ENCODE assay signal across 1 cellular context in the genomic region with DNA sequence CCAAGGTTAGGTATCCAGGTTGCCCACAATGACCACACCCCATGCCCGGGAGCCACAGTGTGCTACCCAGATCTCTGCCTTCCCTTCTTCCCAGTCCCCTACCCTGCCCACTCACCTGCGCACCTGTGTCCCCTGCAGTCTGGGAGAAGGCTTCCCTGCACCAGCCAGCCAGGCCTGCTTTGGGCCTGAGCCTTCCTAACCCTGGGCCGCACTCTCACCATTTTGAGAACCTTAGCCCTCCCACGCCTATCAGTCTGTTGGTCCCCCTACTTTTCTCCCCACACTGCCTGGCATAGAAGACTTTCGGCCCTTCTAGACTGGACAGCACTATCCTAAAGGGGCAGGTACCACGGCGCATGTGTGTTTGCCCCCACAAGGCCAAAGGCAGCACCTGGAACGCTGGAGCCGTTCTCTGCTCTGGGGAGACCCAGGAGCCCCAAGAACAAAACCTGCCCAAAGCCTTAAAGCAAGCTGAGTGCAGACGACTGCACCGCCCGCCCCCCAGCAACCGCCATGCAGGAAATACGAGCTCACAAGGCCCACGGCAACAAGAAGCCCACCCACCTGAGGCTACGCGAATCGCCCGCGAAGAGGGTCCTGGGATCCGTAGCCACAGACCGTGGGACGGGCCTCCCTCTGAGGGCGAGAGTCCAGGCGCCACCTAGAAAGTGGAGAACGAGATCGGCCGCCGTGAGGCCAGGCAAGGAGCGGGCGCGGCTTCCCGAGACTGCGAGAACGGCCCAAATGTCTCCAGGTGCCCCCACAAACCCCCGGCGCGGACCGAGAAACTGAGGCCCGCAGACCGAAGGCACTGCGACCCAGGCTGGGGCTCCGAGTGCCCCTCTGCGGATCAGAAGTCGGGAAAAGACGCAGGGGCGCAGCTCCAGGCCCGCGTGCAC.
TF ChIP-seq lines count a peak whose summit lies in the region.

No MANE protein-coding gene starts in this region.

TF ChIP-seq in K562, 482 proteins besides CTCF, POLR2A, EP300 and RAD21 (continued from another document and continues in another):
- TF ChIP-seq TRIM25 (IDR thresholded peaks at IDR 0.05; ENCODE audit: borderline replicate concordance) (no peak), SLC30A9 (CRISPR knock-in tag; IDR thresholded peaks at IDR 0.05) (no peak), ERF (CRISPR knock-in tag; IDR thresholded peaks at IDR 0.05) (peak; percentile 94), BRD9 (IDR thresholded peaks at IDR 0.05; ENCODE audit: low read depth, partially characterized antibody) (no peak), ADNP (tag; IDR thresholded peaks at IDR 0.05) (no peak), ZNF740 (CRISPR knock-in tag; IDR thresholded peaks at IDR 0.05) (no peak), ZNF740 (tag; IDR thresholded peaks at IDR 0.05) (0 out of 4 replicates have a peak, but pooled peaks of 1 of the 2 experiments have one; percentile 36), POLR2B (IDR thresholded peaks at IDR 0.05; ENCODE audit: low read depth, partially characterized antibody) (no peak), ZNF41 (CRISPR knock-in tag; conservative IDR thresholded peaks at IDR 0.05) (no peak), FIP1L1 (IDR thresholded peaks at IDR 0.05; ENCODE audit: low read depth, low read length, poor library complexity, severe bottlenecking) (no peak), RBBP5 (IDR thresholded peaks at IDR 0.05; ENCODE audit: borderline replicate concordance, insufficient read depth, low read length, poor library complexity, severe bottlenecking) (no peak), DDX20 (tag; IDR thresholded peaks at IDR 0.05; ENCODE audit: low read depth) (no peak), RERE (CRISPR knock-in tag; IDR thresholded peaks at IDR 0.05; ENCODE audit: borderline replicate concordance) (no peak), FOXA1 (IDR thresholded peaks at IDR 0.05; ENCODE audit: borderline replicate concordance) (no peak), ZNF347 (CRISPR knock-in tag; IDR thresholded peaks at IDR 0.05; ENCODE audit: low read depth) (no peak), HMGXB4 (CRISPR knock-in tag; IDR thresholded peaks at IDR 0.05) (peak; percentile 61; the same call in 1 of the 2 replicates), HOMEZ (CRISPR knock-in tag; IDR thresholded peaks at IDR 0.05) (peak; percentile 78), GATA2 (CRISPR knock-in tag; IDR thresholded peaks at IDR 0.05) (no peak), MITF (IDR thresholded peaks at IDR 0.05) (no peak), ATF1 (CRISPR knock-in tag; IDR thresholded peaks at IDR 0.05) (no peak), ATF1 (tag; IDR thresholded peaks at IDR 0.05) (no peak)
- TF ChIP-seq, protein P1, sequence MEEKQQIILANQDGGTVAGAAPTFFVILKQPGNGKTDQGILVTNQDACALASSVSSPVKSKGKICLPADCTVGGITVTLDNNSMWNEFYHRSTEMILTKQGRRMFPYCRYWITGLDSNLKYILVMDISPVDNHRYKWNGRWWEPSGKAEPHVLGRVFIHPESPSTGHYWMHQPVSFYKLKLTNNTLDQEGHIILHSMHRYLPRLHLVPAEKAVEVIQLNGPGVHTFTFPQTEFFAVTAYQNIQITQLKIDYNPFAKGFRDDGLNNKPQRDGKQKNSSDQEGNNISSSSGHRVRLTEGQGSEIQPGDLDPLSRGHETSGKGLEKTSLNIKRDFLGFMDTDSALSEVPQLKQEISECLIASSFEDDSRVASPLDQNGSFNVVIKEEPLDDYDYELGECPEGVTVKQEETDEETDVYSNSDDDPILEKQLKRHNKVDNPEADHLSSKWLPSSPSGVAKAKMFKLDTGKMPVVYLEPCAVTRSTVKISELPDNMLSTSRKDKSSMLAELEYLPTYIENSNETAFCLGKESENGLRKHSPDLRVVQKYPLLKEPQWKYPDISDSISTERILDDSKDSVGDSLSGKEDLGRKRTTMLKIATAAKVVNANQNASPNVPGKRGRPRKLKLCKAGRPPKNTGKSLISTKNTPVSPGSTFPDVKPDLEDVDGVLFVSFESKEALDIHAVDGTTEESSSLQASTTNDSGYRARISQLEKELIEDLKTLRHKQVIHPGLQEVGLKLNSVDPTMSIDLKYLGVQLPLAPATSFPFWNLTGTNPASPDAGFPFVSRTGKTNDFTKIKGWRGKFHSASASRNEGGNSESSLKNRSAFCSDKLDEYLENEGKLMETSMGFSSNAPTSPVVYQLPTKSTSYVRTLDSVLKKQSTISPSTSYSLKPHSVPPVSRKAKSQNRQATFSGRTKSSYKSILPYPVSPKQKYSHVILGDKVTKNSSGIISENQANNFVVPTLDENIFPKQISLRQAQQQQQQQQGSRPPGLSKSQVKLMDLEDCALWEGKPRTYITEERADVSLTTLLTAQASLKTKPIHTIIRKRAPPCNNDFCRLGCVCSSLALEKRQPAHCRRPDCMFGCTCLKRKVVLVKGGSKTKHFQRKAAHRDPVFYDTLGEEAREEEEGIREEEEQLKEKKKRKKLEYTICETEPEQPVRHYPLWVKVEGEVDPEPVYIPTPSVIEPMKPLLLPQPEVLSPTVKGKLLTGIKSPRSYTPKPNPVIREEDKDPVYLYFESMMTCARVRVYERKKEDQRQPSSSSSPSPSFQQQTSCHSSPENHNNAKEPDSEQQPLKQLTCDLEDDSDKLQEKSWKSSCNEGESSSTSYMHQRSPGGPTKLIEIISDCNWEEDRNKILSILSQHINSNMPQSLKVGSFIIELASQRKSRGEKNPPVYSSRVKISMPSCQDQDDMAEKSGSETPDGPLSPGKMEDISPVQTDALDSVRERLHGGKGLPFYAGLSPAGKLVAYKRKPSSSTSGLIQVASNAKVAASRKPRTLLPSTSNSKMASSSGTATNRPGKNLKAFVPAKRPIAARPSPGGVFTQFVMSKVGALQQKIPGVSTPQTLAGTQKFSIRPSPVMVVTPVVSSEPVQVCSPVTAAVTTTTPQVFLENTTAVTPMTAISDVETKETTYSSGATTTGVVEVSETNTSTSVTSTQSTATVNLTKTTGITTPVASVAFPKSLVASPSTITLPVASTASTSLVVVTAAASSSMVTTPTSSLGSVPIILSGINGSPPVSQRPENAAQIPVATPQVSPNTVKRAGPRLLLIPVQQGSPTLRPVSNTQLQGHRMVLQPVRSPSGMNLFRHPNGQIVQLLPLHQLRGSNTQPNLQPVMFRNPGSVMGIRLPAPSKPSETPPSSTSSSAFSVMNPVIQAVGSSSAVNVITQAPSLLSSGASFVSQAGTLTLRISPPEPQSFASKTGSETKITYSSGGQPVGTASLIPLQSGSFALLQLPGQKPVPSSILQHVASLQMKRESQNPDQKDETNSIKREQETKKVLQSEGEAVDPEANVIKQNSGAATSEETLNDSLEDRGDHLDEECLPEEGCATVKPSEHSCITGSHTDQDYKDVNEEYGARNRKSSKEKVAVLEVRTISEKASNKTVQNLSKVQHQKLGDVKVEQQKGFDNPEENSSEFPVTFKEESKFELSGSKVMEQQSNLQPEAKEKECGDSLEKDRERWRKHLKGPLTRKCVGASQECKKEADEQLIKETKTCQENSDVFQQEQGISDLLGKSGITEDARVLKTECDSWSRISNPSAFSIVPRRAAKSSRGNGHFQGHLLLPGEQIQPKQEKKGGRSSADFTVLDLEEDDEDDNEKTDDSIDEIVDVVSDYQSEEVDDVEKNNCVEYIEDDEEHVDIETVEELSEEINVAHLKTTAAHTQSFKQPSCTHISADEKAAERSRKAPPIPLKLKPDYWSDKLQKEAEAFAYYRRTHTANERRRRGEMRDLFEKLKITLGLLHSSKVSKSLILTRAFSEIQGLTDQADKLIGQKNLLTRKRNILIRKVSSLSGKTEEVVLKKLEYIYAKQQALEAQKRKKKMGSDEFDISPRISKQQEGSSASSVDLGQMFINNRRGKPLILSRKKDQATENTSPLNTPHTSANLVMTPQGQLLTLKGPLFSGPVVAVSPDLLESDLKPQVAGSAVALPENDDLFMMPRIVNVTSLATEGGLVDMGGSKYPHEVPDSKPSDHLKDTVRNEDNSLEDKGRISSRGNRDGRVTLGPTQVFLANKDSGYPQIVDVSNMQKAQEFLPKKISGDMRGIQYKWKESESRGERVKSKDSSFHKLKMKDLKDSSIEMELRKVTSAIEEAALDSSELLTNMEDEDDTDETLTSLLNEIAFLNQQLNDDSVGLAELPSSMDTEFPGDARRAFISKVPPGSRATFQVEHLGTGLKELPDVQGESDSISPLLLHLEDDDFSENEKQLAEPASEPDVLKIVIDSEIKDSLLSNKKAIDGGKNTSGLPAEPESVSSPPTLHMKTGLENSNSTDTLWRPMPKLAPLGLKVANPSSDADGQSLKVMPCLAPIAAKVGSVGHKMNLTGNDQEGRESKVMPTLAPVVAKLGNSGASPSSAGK (IDR thresholded peaks at IDR 0.05): no peak
